Comparison of ENCODE assay signal across 28 cellular contexts in the genomic region with DNA sequence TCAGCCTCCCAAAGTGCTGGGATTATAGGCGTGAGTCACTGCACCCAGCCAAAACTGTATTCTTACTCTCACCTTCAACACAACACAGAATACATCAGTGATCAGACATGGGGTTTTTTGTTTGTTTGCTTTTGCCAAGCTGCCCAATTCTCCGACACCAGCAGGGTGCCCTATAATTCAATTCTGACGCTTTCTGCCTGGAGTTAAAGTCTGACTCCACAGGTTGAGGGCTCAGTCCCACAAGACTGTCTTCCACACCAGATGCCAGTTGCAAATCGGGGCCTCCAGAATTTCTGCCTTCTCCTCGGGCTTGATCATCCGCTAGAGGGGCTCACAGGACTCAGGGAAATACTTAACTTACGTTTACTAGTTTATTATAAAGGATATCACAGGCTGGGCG. TPM values are rescaled to one million over a fixed set of nuclear protein-coding genes. Genes with fewer than 3 reads are reported as not detected.
DNase-seq lines count a peak whose midpoint lies in the region; ATAC-seq and TF ChIP-seq lines count a peak whose summit lies in the region.
"Had no signal": no experiment of that assay in that cellular context is flagged by ENCODE, and none has a peak within 500 bp of the region (broad histone marks: within the 10 kb centered on the region; RNA-seq: fewer than 3 reads in every experiment).

No MANE protein-coding gene starts in this region.

- H3K4me3 ChIP-seq in osteoblast (ENCODE audit: insufficient read depth, low read length) (no peak overlapping the region), smooth muscle cell (no peak overlapping the region)
- H3K4me3 ChIP-seq: PC-9, SJCRH30 had no signal

- H3K9me3 ChIP-seq in osteoblast (ENCODE audit: low read depth, low read length): no peaks in the 10 kb centered on the region
- no peaks in the 10 kb centered on the region for H3K9me3 ChIP-seq in smooth muscle cell (replicated peaks; ENCODE audit: low read depth)
- H3K9me3 ChIP-seq: SJCRH30 had no signal

- TF ChIP-seq CTCF in osteoblast (IDR thresholded peaks at IDR 0.05; ENCODE audit: extremely low read depth, low read depth, low read length): no peak
- TF ChIP-seq CTCF in smooth muscle cell (IDR thresholded peaks at IDR 0.05; ENCODE audit: borderline replicate concordance, insufficient read depth, poor library complexity, severe bottlenecking): no peak

- H3K4me1 ChIP-seq in osteoblast (ENCODE audit: insufficient read depth, low read length) (no peaks in the 10 kb centered on the region), smooth muscle cell (ENCODE audit: low read depth) (no peaks in the 10 kb centered on the region)
- H3K4me1 ChIP-seq: SJCRH30 had no signal

- 94% methylated on average over 8 of the region's 8 CpGs for WGBS in smooth muscle cell (ENCODE audit: low lambda C conversion rate)

- H3K27ac ChIP-seq in osteoblast (ENCODE audit: low read depth, low read length) (no peak overlapping the region), smooth muscle cell (ENCODE audit: low read depth) (no peak overlapping the region)
- H3K27ac ChIP-seq: PC-9, SJCRH30 had no signal

- no peak overlapping the region for H3K9ac ChIP-seq in smooth muscle cell (ENCODE audit: low read depth)

- DNase-seq in NCI-H146 (lab: John Stamatoyannopoulos, UW) (peak; percentile 2), NCI-H146 treated with DMSO at 0.1 percent for 48 hours (lab: John Stamatoyannopoulos, UW; ENCODE audit: unreplicated experiment) (no peak), DMS 273 treated with DMSO at 0.1 percent for 48 hours (lab: John Stamatoyannopoulos, UW) (peak; percentile 12), NCI-H69 (lab: John Stamatoyannopoulos, UW) (peak; percentile 50), osteoblast (ENCODE audit: insufficient read length, low spot score, missing footprints) (peak; percentile 39), smooth muscle cell (lab: John Stamatoyannopoulos, UW; ENCODE audit: unreplicated experiment) (no peak)
- DNase-seq: 8988T, Calu3, GOT3, Karpas-422, NCI-H1092, NCI-H1694, NCI-H2029 treated with DMSO at 0.1 percent for 48 hours, NCI-H2171, NCI-H226, NCI-H510A, NCI-H774, PC-9, SJCRH30 had no signal

- H3K4me2 ChIP-seq in osteoblast (ENCODE audit: insufficient read depth, low read length): no peak overlapping the region
- H3K4me2 ChIP-seq in smooth muscle cell: no peak overlapping the region
- H3K4me2 ChIP-seq: PC-9 had no signal

- H3K36me3 ChIP-seq in osteoblast (ENCODE audit: insufficient read depth, low read length): no peaks in the 10 kb centered on the region
- H3K36me3 ChIP-seq in smooth muscle cell (ENCODE audit: low read depth): no peaks in the 10 kb centered on the region
- H3K36me3 ChIP-seq: SJCRH30 had no signal

- H2AFZ ChIP-seq in osteoblast (ENCODE audit: low read length) (no peak overlapping the region), smooth muscle cell (ENCODE audit: low read depth) (no peak overlapping the region)
- H2AFZ ChIP-seq: PC-9 had no signal

- no peaks in the 10 kb centered on the region for H4K20me1 ChIP-seq in osteoblast (ENCODE audit: insufficient read depth, low read length)
- H4K20me1 ChIP-seq in smooth muscle cell (ENCODE audit: low read depth): no peaks in the 10 kb centered on the region

- no peak for ATAC-seq in GM18502 (IDR thresholded peaks at IDR 0.05; ENCODE audit: poor library complexity, unreplicated experiment)
- ATAC-seq: HCT116, HepG2, Right ventricle myocardium inferior, SK-N-SH treated with all-trans-retinoic acid at 6 μM for 48 hours had no signal

- H3F3A ChIP-seq in smooth muscle cell (ENCODE audit: low read depth): no peaks in the 10 kb centered on the region

- H3K79me2 ChIP-seq in osteoblast (ENCODE audit: insufficient read depth, low read length) (no peaks in the 10 kb centered on the region), smooth muscle cell (ENCODE audit: low read depth) (no peaks in the 10 kb centered on the region)

- H3K27me3 ChIP-seq in osteoblast (ENCODE audit: insufficient read depth, low read length) (no peaks in the 10 kb centered on the region), smooth muscle cell (ENCODE audit: low read depth) (no peaks in the 10 kb centered on the region)
- H3K27me3 ChIP-seq: SJCRH30 had no signal

RNA-seq across cellular contexts. Expression of gene FBN3, which starts 22.1 kb away (rescaled TPM):
- total RNA-seq in osteoblast (not detected in 2 replicates), smooth muscle cell (not detected in 2 replicates)
- not detected in 2 replicates for polyA plus RNA-seq in smooth muscle cell
- total RNA-seq: Calu3, Daoy, HT1080, PC-9, Right ventricle myocardium inferior, RPMI7951 had no signal
- polyA plus RNA-seq: BJ had no signal

Comparison
In these comparisons a context has a peak if more than half of its experiments do, and no peak if none do; other contexts are left out.
1. DNase-seq: peak in NCI-H146 (single experiment), DMS 273 treated with DMSO at 0.1 percent for 48 hours (single experiment), NCI-H69 (single experiment) and osteoblast (single experiment); none in NCI-H146 treated with DMSO at 0.1 percent for 48 hours (single experiment) and smooth muscle cell (single experiment).